Comparison of ENCODE assay signal across 8 cellular contexts in genomic region chr11:64206457-64207246, GRCh38. TPM values are rescaled to one million over a fixed set of nuclear protein-coding genes. Genes with fewer than 3 reads are reported as not detected.
DNase-seq lines count a peak whose midpoint lies in the region; ATAC-seq lines count a peak whose summit lies in the region.

FERMT3 (plus strand) TSS chr11:64206721; CDS start chr11:64207365, 644 bp downstream.

- H2AFZ ChIP-seq in GM23248 = peak within 1 kb of the TSS; percentile 49
- H2AFZ ChIP-seq in mesenchymal stem cell (ENCODE audit: low read depth, low read length) = no peak within 1 kb of the TSS

- peak within 1 kb of the TSS; percentile 56 to 66 for H3K4ac ChIP-seq in mesenchymal stem cell (ENCODE audit: low read depth in 1 of 2, low read length in 2 of 2)

- H3K36me3 Mint-ChIP-seq in stimulated activated memory B cell treated with anti-CD40 and anti-IgM and Interleukin-4, amounts not matched to agents 10 μg/mL and 1 μg/mL and 100 μg/mL, for 72 hours = peaks cover 69% of the 10 kb centered on the region

- peak within 1 kb of the TSS; percentile 8 to 75 for H2BK12ac ChIP-seq in mesenchymal stem cell (ENCODE audit: low read length in 2 of 2)

- no peak within 1 kb of the TSS for H2BK5ac ChIP-seq in mesenchymal stem cell (ENCODE audit: low read depth, low read length, poor library complexity, severe bottlenecking)

- no peaks in the 10 kb centered on the region for H3K27me3 Mint-ChIP-seq in stimulated activated memory B cell treated with anti-CD40 and anti-IgM and Interleukin-4, amounts not matched to agents 10 μg/mL and 1 μg/mL and 100 μg/mL, for 72 hours

- H3K36me3 ChIP-seq in GM23248 (ENCODE audit: low read depth) (peaks cover 6% of the 10 kb centered on the region; the same call in 1 of the 2 replicates), mesenchymal stem cell (ENCODE audit: control insufficient read depth in 1 of 2, insufficient read depth in 2 of 2, low read depth in 1 of 2, low read length in 2 of 2) (peaks cover 47 to 69% of the 10 kb centered on the region in 2 experiments)

- H3K4me1 Mint-ChIP-seq in stimulated activated memory B cell treated with anti-CD40 and anti-IgM and Interleukin-4, amounts not matched to agents 10 μg/mL and 1 μg/mL and 100 μg/mL, for 72 hours = peaks cover 63% of the 10 kb centered on the region

- H3K14ac ChIP-seq in mesenchymal stem cell (ENCODE audit: low read length in 2 of 2) = peak within 1 kb of the TSS in 1 of 2 experiments; percentile 35

- H4K8ac ChIP-seq in mesenchymal stem cell (ENCODE audit: low read length) = peak within 1 kb of the TSS; percentile 98

- H3K9me3 ChIP-seq in GM23248 (ENCODE audit: low read depth) (no peaks in the 10 kb centered on the region), mesenchymal stem cell (ENCODE audit: control insufficient read depth, low read length) (no peaks in the 10 kb centered on the region)

- H3F3A ChIP-seq in GM23248 (ENCODE audit: insufficient read depth) = peaks cover 14% of the 10 kb centered on the region

- peak within 1 kb of the TSS; percentile 89 for H3K4me3 Mint-ChIP-seq in stimulated activated memory B cell treated with anti-CD40 and anti-IgM and Interleukin-4, amounts not matched to agents 10 μg/mL and 1 μg/mL and 100 μg/mL, for 72 hours

- DNase-seq in GM23248 (no peak), T-helper 1 cell (peak; percentile 38 to 84 (median 57)), mesenchymal stem cell (no peak), NCI-H2196 treated with DMSO at 0.1 percent for 48 hours (lab: John Stamatoyannopoulos, UW; ENCODE audit: unreplicated experiment) (no peak)

- peak within 1 kb of the TSS; percentile 95 for H3K27ac Mint-ChIP-seq in stimulated activated memory B cell treated with anti-CD40 and anti-IgM and Interleukin-4, amounts not matched to agents 10 μg/mL and 1 μg/mL and 100 μg/mL, for 72 hours

- H3K18ac ChIP-seq in mesenchymal stem cell (ENCODE audit: low read depth in 1 of 2, low read length in 2 of 2) = peak within 1 kb of the TSS; percentile 85 to 97

- H3K79me1 ChIP-seq in mesenchymal stem cell (replicated peaks; ENCODE audit: low read length, poor library complexity, severe bottlenecking) = peaks cover 12% of the 10 kb centered on the region

- in situ Hi-C loops in GM23248 (cut with MboI) = no loop called here

- H4K91ac ChIP-seq in mesenchymal stem cell (ENCODE audit: low read length) = peak within 1 kb of the TSS; percentile 97

- peak within 1 kb of the TSS; percentile 59 for H3K27ac ChIP-seq in GM23248
- H3K27ac ChIP-seq in adipose tissue (ENCODE audit: low read depth, low read length) = peak within 1 kb of the TSS; percentile 74
- H3K27ac ChIP-seq in mesenchymal stem cell (ENCODE audit: low read length, poor library complexity, severe bottlenecking) = peak within 1 kb of the TSS; percentile 62

- peaks cover 13% of the 10 kb centered on the region for H3K4me1 ChIP-seq in GM23248 (ENCODE audit: insufficient read depth)
- H3K4me1 ChIP-seq in mesenchymal stem cell (ENCODE audit: control insufficient read depth, insufficient read depth, low read depth, low read length) = peaks cover 31% of the 10 kb centered on the region

- no peaks in the 10 kb centered on the region for H3K79me2 ChIP-seq in GM23248 (ENCODE audit: insufficient read depth)

- H3K4me2 ChIP-seq in GM23248 (ENCODE audit: unreplicated experiment) (peak within 1 kb of the TSS; percentile 45), mesenchymal stem cell (ENCODE audit: low read length, poor library complexity, severe bottlenecking) (no peak within 1 kb of the TSS)

- H4K20me1 ChIP-seq in GM23248 (ENCODE audit: insufficient read depth) = no peaks in the 10 kb centered on the region

- ATAC-seq in stimulated activated memory B cell treated with anti-CD40 and anti-IgM and Interleukin-4, amounts not matched to agents 10 μg/mL and 1 μg/mL and 100 μg/mL, for 72 hours = peak; percentile 79
- no peak for ATAC-seq in GM18870 (IDR thresholded peaks at IDR 0.05; ENCODE audit: unreplicated experiment)
- ATAC-seq in GM21381 (IDR thresholded peaks at IDR 0.05; ENCODE audit: unreplicated experiment) = no peak

- peak within 1 kb of the TSS; percentile 62 for H2AK5ac ChIP-seq in mesenchymal stem cell (ENCODE audit: low read length, severe bottlenecking)

- no peaks in the 10 kb centered on the region for H3K9me3 Mint-ChIP-seq in stimulated activated memory B cell treated with anti-CD40 and anti-IgM and Interleukin-4, amounts not matched to agents 10 μg/mL and 1 μg/mL and 100 μg/mL, for 72 hours

- H2BK120ac ChIP-seq in mesenchymal stem cell (ENCODE audit: low read depth, low read length) = peak within 1 kb of the TSS; percentile 64

- peak within 1 kb of the TSS; percentile 70 for H3K9ac ChIP-seq in GM23248
- H3K9ac ChIP-seq in mesenchymal stem cell (ENCODE audit: low read length) = peak within 1 kb of the TSS; percentile 70

- H3K23ac ChIP-seq in mesenchymal stem cell (ENCODE audit: low read length in 2 of 2) = no peak within 1 kb of the TSS

- H2BK15ac ChIP-seq in mesenchymal stem cell (ENCODE audit: low read depth, poor library complexity, severe bottlenecking) = peak within 1 kb of the TSS; percentile 87

- H3K4me3 ChIP-seq in GM23248 (peak within 1 kb of the TSS; percentile 36; the same call in 1 of the 2 replicates), mesenchymal stem cell (ENCODE audit: insufficient read depth in 1 of 2, low read depth in 1 of 2, low read length in 2 of 2) (peak within 1 kb of the TSS in 1 of 2 experiments; percentile 65)

- 90 to 91% methylated on average over 25 to 26 of the region's 26 CpGs for WGBS in GM23248 (ENCODE audit: low coverage in 1 of 2, low lambda C conversion rate in 2 of 2, missing lambda C conversion rate in 2 of 2), 2 experiments
- WGBS in adipose tissue, 3 donors = 46 to 85% (median 58%) methylated on average over 25 to 26 of the region's 26 CpGs
- 93% methylated on average over 26 of the region's 26 CpGs for WGBS in mesenchymal stem cell

- H3K27me3 ChIP-seq in GM23248 (replicated peaks; ENCODE audit: insufficient read depth) = no peaks in the 10 kb centered on the region
- H3K27me3 ChIP-seq in mesenchymal stem cell (ENCODE audit: control insufficient read depth in 1 of 2, insufficient read depth in 1 of 2, low read length in 2 of 2) = no peaks in the 10 kb centered on the region

- H3K9me2 ChIP-seq in GM23248 (ENCODE audit: insufficient read depth) = no peaks in the 10 kb centered on the region

RNA-seq across cellular contexts. Expression of gene FERMT3, which starts in this region (rescaled TPM):
- 0.51 and 3.9 TPM in 2 replicates for total RNA-seq in GM23248 (2014; rRNA removed; shearing (Covaris generic))
- polyA plus RNA-seq in GM23248 (2016; fragmentation: Nextera tagmentation; extraction: Ambion mirVana) = 1.5 and 2.5 TPM in 2 replicates
- 10 to 100 TPM in 2 of 3 donors, 1 to 10 TPM in 1; 5.6 to 39.9 (median 26.7) TPM for polyA plus RNA-seq in adipose tissue
- 0.79 TPM for polyA plus RNA-seq in mesenchymal stem cell (2013, experiment 1 of 2)
- 0.73 TPM for polyA plus RNA-seq in mesenchymal stem cell (2013, experiment 2 of 2)

Comparison
In these comparisons a context has a peak if more than half of its experiments do, and no peak if none do; other contexts are left out.
1. DNase-seq: peak in T-helper 1 cell (5 of 5); none in GM23248 (single experiment), mesenchymal stem cell (single experiment) and NCI-H2196 treated with DMSO at 0.1 percent for 48 hours (single experiment).
2. Peak in every context shown above with its lines, with median percentiles within 50 percentile points of each other: H3K27ac ChIP-seq.